Comparison of ENCODE assay signal across 29 cellular contexts in the genomic region with DNA sequence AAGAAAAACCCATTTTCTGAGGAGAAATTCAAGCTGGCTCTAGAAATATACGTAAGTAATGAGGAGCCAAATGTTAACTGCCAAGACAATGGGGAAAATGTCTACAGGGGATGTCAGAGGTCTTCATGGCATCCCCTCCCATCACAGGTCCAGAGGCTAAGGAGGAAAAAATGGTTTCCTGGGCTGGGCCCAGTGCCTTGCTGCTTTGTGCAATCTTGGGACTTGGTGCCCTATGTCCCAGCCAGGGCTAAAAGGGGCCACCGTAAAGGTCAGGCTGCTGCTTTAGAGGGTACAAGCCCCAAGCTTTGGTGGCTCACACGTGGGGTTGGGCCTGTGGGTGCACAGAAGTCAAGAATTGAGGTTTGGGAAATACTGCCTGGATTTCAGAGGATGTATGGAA.
"Had no signal": no experiment of that assay in that cellular context is flagged by ENCODE, and none has a peak within 500 bp of the region (broad histone marks: within the 10 kb centered on the region; RNA-seq: fewer than 3 reads in every experiment).

No MANE protein-coding gene starts in this region.

- H3K4me3 Mint-ChIP-seq: stimulated activated effector memory CD8-positive, alpha-beta T cell treated with anti-CD3 and anti-CD28 coated beads, Interleukin-12 subunit alpha, Interleukin-12 subunit beta, amount 100 ng/mL, for 72 hours; stimulated activated memory B cell treated with anti-CD40 and anti-IgM and Interleukin-4, amounts not matched to agents 10 μg/mL and 1 μg/mL and 100 μg/mL, for 72 hours; stimulated activated naive B cell treated with anti-CD40 and anti-IgM and Interleukin-4, amounts not matched to agents 10 μg/mL and 1 μg/mL and 100 μg/mL, for 72 hours; stimulated activated naive CD8-positive, alpha-beta T cell treated with anti-CD3 and anti-CD28 coated beads, Interleukin-15, amount 100 ng/mL, for 72 hours; stimulated activated naive CD8-positive, alpha-beta T cell treated with anti-CD3 and anti-CD28 coated beads, Interleukin-15, Interleukin-2, amounts not matched to agents 100 ng/mL and 50 ng/mL, for 24 hours; type B pancreatic cell had no signal

- FAIRE-seq: urothelium cell line had no signal

- H3K4me1 ChIP-seq: suprapubic skin, testis, transverse colon, vagina had no signal

- H3K27ac ChIP-seq: stomach, suprapubic skin, testis, thoracic aorta, thyroid gland, tibial artery, tibial nerve, transverse colon, upper lobe of left lung, upper lobe of right lung, uterus, vagina had no signal

- H3K4me1 Mint-ChIP-seq: stimulated activated effector memory CD8-positive, alpha-beta T cell treated with anti-CD3 and anti-CD28 coated beads, Interleukin-12 subunit alpha, Interleukin-12 subunit beta, amount 100 ng/mL, for 72 hours; stimulated activated memory B cell treated with anti-CD40 and anti-IgM and Interleukin-4, amounts not matched to agents 10 μg/mL and 1 μg/mL and 100 μg/mL, for 72 hours; stimulated activated naive B cell treated with anti-CD40 and anti-IgM and Interleukin-4, amounts not matched to agents 10 μg/mL and 1 μg/mL and 100 μg/mL, for 72 hours; stimulated activated naive CD8-positive, alpha-beta T cell treated with anti-CD3 and anti-CD28 coated beads, Interleukin-15, amount 100 ng/mL, for 72 hours had no signal

- H3K36me3 Mint-ChIP-seq: stimulated activated effector memory CD8-positive, alpha-beta T cell treated with anti-CD3 and anti-CD28 coated beads, Interleukin-12 subunit alpha, Interleukin-12 subunit beta, amount 100 ng/mL, for 72 hours; stimulated activated memory B cell treated with anti-CD40 and anti-IgM and Interleukin-4, amounts not matched to agents 10 μg/mL and 1 μg/mL and 100 μg/mL, for 72 hours had no signal

- DNase-seq: stimulated activated CD4-positive, alpha-beta T cell treated with anti-CD3 and anti-CD28 coated beads, Interleukin-2, amount 100 ng/mL, for 48 hours; stimulated activated CD4-positive, alpha-beta T cell treated with anti-CD3 and anti-CD28 coated beads, Interleukin-4, amount 100 ng/mL, for 1 hour; stimulated activated CD4-positive, alpha-beta T cell treated with anti-CD3 and anti-CD28 coated beads, Interleukin-4, amount 100 ng/mL, for 24 hours; stimulated activated CD4-positive, alpha-beta T cell treated with anti-CD3 and anti-CD28 coated beads, Interleukin-4, amount 100 ng/mL, for 4 hours; stimulated activated CD8-positive, alpha-beta memory T cell treated with anti-CD3 and anti-CD28 coated beads, Interleukin-4, amount 100 ng/mL, for 48 hours; stimulated activated naive B cell treated with anti-CD40 and anti-IgM and Interleukin-4, amounts not matched to agents 10 μg/mL and 1 μg/mL and 100 μg/mL, for 72 hours; stimulated activated naive CD4-positive, alpha-beta T cell; stimulated activated naive CD4-positive, alpha-beta T cell treated with Interleukin-2 at 50 U/mL for 16 hours; stimulated activated naive CD8-positive, alpha-beta T cell treated with anti-CD3 and anti-CD28 coated beads, Interleukin-15, amount 100 ng/mL, for 72 hours; stimulated activated naive CD8-positive, alpha-beta T cell treated with anti-CD3 and anti-CD28 coated beads, Interleukin-15, Interleukin-2, amounts not matched to agents 100 U/mL and 50 U/mL, for 24 hours; stomach; substantia nigra; testis; thyroid gland; tibial artery; transverse colon; trophoblast cell; upper lobe of left lung; upper lobe of right lung; uterus had no signal

- H3K9me3 ChIP-seq: suprapubic skin, testis, thoracic aorta, thyroid gland, transverse colon, upper lobe of right lung, uterus, vagina had no signal

- H3K27me3 ChIP-seq: stomach, suprapubic skin, testis, thyroid gland, tibial artery, tibial nerve, transverse colon, upper lobe of left lung, upper lobe of right lung, uterus, vagina had no signal

- H3K27ac Mint-ChIP-seq: stimulated activated effector memory CD8-positive, alpha-beta T cell treated with anti-CD3 and anti-CD28 coated beads, Interleukin-12 subunit alpha, Interleukin-12 subunit beta, amount 100 ng/mL, for 72 hours; stimulated activated memory B cell treated with anti-CD40 and anti-IgM and Interleukin-4, amounts not matched to agents 10 μg/mL and 1 μg/mL and 100 μg/mL, for 72 hours; stimulated activated naive B cell treated with anti-CD40 and anti-IgM and Interleukin-4, amounts not matched to agents 10 μg/mL and 1 μg/mL and 100 μg/mL, for 72 hours; stimulated activated naive CD8-positive, alpha-beta T cell treated with anti-CD3 and anti-CD28 coated beads, Interleukin-15, amount 100 ng/mL, for 72 hours; stimulated activated naive CD8-positive, alpha-beta T cell treated with anti-CD3 and anti-CD28 coated beads, Interleukin-15, Interleukin-2, amounts not matched to agents 100 ng/mL and 50 ng/mL, for 24 hours; type B pancreatic cell had no signal

- H3K36me3 ChIP-seq: stomach, suprapubic skin, thoracic aorta, thyroid gland, tibial artery, tibial nerve, transverse colon, upper lobe of left lung, upper lobe of right lung, uterus, vagina had no signal

- H3K4me3 ChIP-seq: stomach, suprapubic skin, testis, thoracic aorta, thyroid gland, tibial artery, tibial nerve, transverse colon, upper lobe of left lung, upper lobe of right lung, uterus, vagina had no signal

- H3K27me3 Mint-ChIP-seq: stimulated activated naive B cell treated with anti-CD40 and anti-IgM and Interleukin-4, amounts not matched to agents 10 μg/mL and 1 μg/mL and 100 μg/mL, for 72 hours; type B pancreatic cell had no signal

- ATAC-seq: stimulated activated effector memory CD8-positive, alpha-beta T cell treated with anti-CD3 and anti-CD28 coated beads, Interleukin-12 subunit alpha, Interleukin-12 subunit beta, amount 100 ng/mL, for 72 hours; stimulated activated memory B cell treated with anti-CD40 and anti-IgM and Interleukin-4, amounts not matched to agents 10 μg/mL and 1 μg/mL and 100 μg/mL, for 72 hours; stimulated activated naive B cell treated with anti-CD40 and anti-IgM and Interleukin-4, amounts not matched to agents 10 μg/mL and 1 μg/mL and 100 μg/mL, for 72 hours; stimulated activated naive CD8-positive, alpha-beta T cell treated with anti-CD3 and anti-CD28 coated beads, Interleukin-15, amount 100 ng/mL, for 72 hours; stimulated activated naive CD8-positive, alpha-beta T cell treated with anti-CD3 and anti-CD28 coated beads, Interleukin-15, Interleukin-2, amounts not matched to agents 100 U/mL and 50 U/mL, for 24 hours; upper lobe of right lung had no signal
